13 cellular contexts compared by ENCODE assay signal in genomic region chr6:44043036-44043478, GRCh38.
DNase-seq lines count a peak whose midpoint lies in the region; ATAC-seq and TF ChIP-seq lines count a peak whose summit lies in the region.
"Had no signal": no experiment of that assay in that cellular context is flagged by ENCODE, and none has a peak within 500 bp of the region (broad histone marks: within the 10 kb centered on the region; RNA-seq: fewer than 3 reads in every experiment).

No MANE protein-coding gene starts in this region.

- TF ChIP-seq POLR2A in ovary (IDR thresholded peaks at IDR 0.05): no peak

- intact Hi-C loops in left colon (cut with DNase I, micrococcal nuclease): no loop called here
- intact Hi-C loops in ovary (cut with DNase I): no loop called here

- WGBS in ovary, 3 donors: 79 to 81% (median 81%) methylated on average over 1 of the region's 1 CpG

- DNase-seq in A172 (ENCODE audit: low spot score) (peak; percentile 86), HT1080 (ENCODE audit: low read depth) (peak; percentile 73), adipocyte (ENCODE audit: low read depth) (no peak), left colon (no peak), pons (ENCODE audit: low spot score) (no peak), germinal center (ENCODE audit: low spot score) (no peak), ovary (no peak), NCI-H510A (lab: John Stamatoyannopoulos, UW) (no peak)
- DNase-seq: NCI-H187 had no signal

- H3K9me3 ChIP-seq in adipocyte (ENCODE audit: control insufficient read depth, low read length): no peaks in the 10 kb centered on the region
- no peaks in the 10 kb centered on the region for H3K9me3 ChIP-seq in ovary
- H3K9me3 ChIP-seq: psoas muscle had no signal

- H3K27me3 ChIP-seq in adipocyte (replicated peaks; ENCODE audit: control insufficient read depth, insufficient read depth, low read length): no peaks in the 10 kb centered on the region
- H3K27me3 ChIP-seq in ovary: no peaks in the 10 kb centered on the region

- H3K4me3 ChIP-seq in adipocyte (ENCODE audit: low read length) (no peak overlapping the region), ovary (no peak overlapping the region)
- H3K4me3 ChIP-seq: psoas muscle had no signal

- H3K27ac ChIP-seq in ovary: no peak overlapping the region
- H3K27ac ChIP-seq: C4-2B, psoas muscle had no signal

- TF ChIP-seq EP300 in ovary (IDR thresholded peaks at IDR 0.05): no peak

- H3K4me1 ChIP-seq in adipocyte (ENCODE audit: control insufficient read depth, insufficient read depth, low read length) (peaks cover 28% of the 10 kb centered on the region), ovary (ENCODE audit: insufficient read depth) (no peaks in the 10 kb centered on the region)

- peak overlapping the region; percentile 16 for H3K9ac ChIP-seq in adipocyte (ENCODE audit: low read length)

- ATAC-seq in left colon: peak; percentile 75
- ATAC-seq: activated naive CD4-positive, alpha-beta T cell treated with anti-CD3 and anti-CD28 coated beads, Interleukin-2, amount 50 U/mL, for 72 hours; stimulated activated memory B cell treated with anti-CD40 and anti-IgM and Interleukin-4, amounts not matched to agents 10 μg/mL and 1 μg/mL and 100 μg/mL, for 72 hours had no signal

- no peak for TF ChIP-seq CTCF in ovary (IDR thresholded peaks at IDR 0.05)

- H3K36me3 ChIP-seq in adipocyte (ENCODE audit: control insufficient read depth, insufficient read depth, low read length, severe bottlenecking) (no peaks in the 10 kb centered on the region), ovary (no peaks in the 10 kb centered on the region)

Comparison
In these comparisons a context has a peak if more than half of its experiments do, and no peak if none do; other contexts are left out.
1. DNase-seq: peak in A172 (single experiment) and HT1080 (single experiment); none in adipocyte (single experiment), left colon (0 of 2), pons (single experiment), germinal center (single experiment), ovary (0 of 5) and NCI-H510A (single experiment).